10 cellular contexts compared by ENCODE assay signal in the genomic region with DNA sequence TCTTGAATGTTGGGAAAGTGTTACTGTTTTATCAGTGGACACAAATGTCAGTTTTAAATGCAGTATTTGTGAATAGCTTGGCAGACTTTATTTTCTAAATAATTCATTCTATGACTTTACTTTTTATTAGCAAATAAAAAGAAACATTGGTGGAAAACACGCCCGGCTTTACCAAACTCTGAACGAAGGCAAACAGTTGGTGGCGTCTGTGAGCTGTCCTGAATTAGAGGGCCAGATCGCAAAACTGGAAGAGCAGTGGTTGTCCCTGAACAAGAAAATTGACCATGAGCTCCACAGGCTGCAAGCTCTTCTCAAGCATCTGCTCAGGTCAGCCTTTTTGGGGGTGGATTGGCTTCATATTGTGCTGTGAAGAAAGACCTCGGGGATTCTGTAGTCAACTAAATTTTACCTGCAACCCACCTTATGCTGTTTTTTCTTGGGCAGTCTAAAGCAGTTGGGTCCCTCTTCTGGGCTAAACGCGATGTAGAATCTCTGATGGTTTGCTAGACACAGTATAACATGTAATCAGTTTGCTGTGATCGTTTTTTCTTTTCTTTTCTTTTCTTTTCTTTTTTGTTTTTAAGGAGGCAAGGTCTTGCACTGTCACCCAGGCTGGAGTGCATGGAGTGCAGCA.
DNase-seq lines count a peak whose midpoint lies in the region; ATAC-seq, FAIRE-seq and TF ChIP-seq lines count a peak whose summit lies in the region.
"Had no signal": no experiment of that assay in that cellular context is flagged by ENCODE, and none has a peak within 500 bp of the region (broad histone marks: within the 10 kb centered on the region; RNA-seq: fewer than 3 reads in every experiment).

No MANE protein-coding gene starts in this region.

- H3K36me3 ChIP-seq in Loucy (ENCODE audit: insufficient read depth, low read length) (peaks cover 22% of the 10 kb centered on the region; the same call in 1 of the 2 replicates), pancreas (peaks cover 0 to 82% (median 20%) of the 10 kb centered on the region in 3 donors), colonic mucosa (peaks cover 6% of the 10 kb centered on the region)

- WGBS in pancreas, 2 donors = 58 to 60% methylated on average over 9 of the region's 9 CpGs

- H3K4me2 ChIP-seq in Loucy (ENCODE audit: low read depth, low read length, poor library complexity, severe bottlenecking) = no peak overlapping the region

- no peaks in the 10 kb centered on the region for H3K27me3 ChIP-seq in Loucy (ENCODE audit: insufficient read depth, low read length, poor library complexity, severe bottlenecking)
- H3K27me3 ChIP-seq in pancreas = no peaks in the 10 kb centered on the region
- H3K27me3 ChIP-seq in colonic mucosa = no peaks in the 10 kb centered on the region

- H3K9me3 Mint-ChIP-seq in activated naive CD4-positive, alpha-beta T cell treated with anti-CD3 and anti-CD28 coated beads, Interleukin-2, amount 10 ng/mL, durations not matched to agents 7 days and 5 days = no peaks in the 10 kb centered on the region
- H3K9me3 Mint-ChIP-seq in activated naive CD4-positive, alpha-beta T cell treated with anti-CD3 and anti-CD28 coated beads for 36 hours = no peaks in the 10 kb centered on the region
- no peaks in the 10 kb centered on the region for H3K9me3 Mint-ChIP-seq in chondrocyte (ENCODE audit: low read depth)
- H3K9me3 Mint-ChIP-seq: CD14-positive monocyte had no signal

- intact Hi-C loops in activated naive CD4-positive, alpha-beta T cell treated with anti-CD3 and anti-CD28 coated beads for 36 hours (cut with micrococcal nuclease) = loop anchor here (2.0 kb wide), 1 partner anchor 157 kb away; a partner anchor contains a TSS
- intact Hi-C loops in pancreas (cut with DNase I) = loop anchor here in 1 of 3 donors (5.0 kb wide), 1 partner anchor 160 kb away; no protein-coding TSS in a partner anchor
- intact Hi-C loops in colonic mucosa (cut with DNase I) = loop anchor here (10.0 kb wide), 1 partner anchor 73 kb away; no protein-coding TSS in a partner anchor

- no peaks in the 10 kb centered on the region for H3K9me3 ChIP-seq in Loucy (ENCODE audit: insufficient read depth, low read depth, low read length)
- H3K9me3 ChIP-seq in pancreas = no peaks in the 10 kb centered on the region
- H3K9me3 ChIP-seq in colonic mucosa = no peaks in the 10 kb centered on the region

- no peak overlapping the region for H2AFZ ChIP-seq in Loucy (ENCODE audit: low read length)

- H3K4me1 Mint-ChIP-seq in activated naive CD4-positive, alpha-beta T cell treated with anti-CD3 and anti-CD28 coated beads, Interleukin-2, amount 10 ng/mL, durations not matched to agents 7 days and 5 days = no peaks in the 10 kb centered on the region
- no peaks in the 10 kb centered on the region for H3K4me1 Mint-ChIP-seq in activated naive CD4-positive, alpha-beta T cell treated with anti-CD3 and anti-CD28 coated beads for 36 hours (ENCODE audit: low read depth)
- no peaks in the 10 kb centered on the region for H3K4me1 Mint-ChIP-seq in chondrocyte (ENCODE audit: low read depth)
- H3K4me1 Mint-ChIP-seq: CD14-positive monocyte had no signal

- H3K9ac ChIP-seq in Loucy (ENCODE audit: low read depth, low read length, poor library complexity, severe bottlenecking) = no peak overlapping the region
- H3K9ac ChIP-seq in colonic mucosa (ENCODE audit: low read depth in 2 of 2, low read length in 2 of 2) = no peak overlapping the region

- ATAC-seq in pancreas (peak in 3 of 4 donors; percentile 71 to 92 (median 91)), GM18517 (IDR thresholded peaks at IDR 0.05; ENCODE audit: unreplicated experiment) (no peak)
- ATAC-seq in activated CD4-positive, CD25-positive, alpha-beta regulatory T cell treated with anti-CD3 and anti-CD28 coated beads, Interleukin-2, amount 50 U/mL, for 24 hours = no peak

- FAIRE-seq in pancreas (lab: Jason Lieb, UNC) = no peak

- H3K4me1 ChIP-seq in Loucy (ENCODE audit: insufficient read depth, low read length, poor library complexity, severe bottlenecking) (no peaks in the 10 kb centered on the region), pancreas (no peaks in the 10 kb centered on the region), colonic mucosa (no peaks in the 10 kb centered on the region)

- H3K79me2 ChIP-seq in Loucy (ENCODE audit: insufficient read depth, low read length) = no peaks in the 10 kb centered on the region

- peak overlapping the region; percentile 19 for H3K27ac Mint-ChIP-seq in activated naive CD4-positive, alpha-beta T cell treated with anti-CD3 and anti-CD28 coated beads, Interleukin-2, amount 10 ng/mL, durations not matched to agents 7 days and 5 days
- H3K27ac Mint-ChIP-seq in activated naive CD4-positive, alpha-beta T cell treated with anti-CD3 and anti-CD28 coated beads for 36 hours = no peak overlapping the region
- no peak overlapping the region for H3K27ac Mint-ChIP-seq in chondrocyte (ENCODE audit: unreplicated experiment)
- H3K27ac Mint-ChIP-seq: CD14-positive monocyte had no signal

- no peak overlapping the region for H3K4me3 ChIP-seq in Loucy (ENCODE audit: low read length, poor library complexity, severe bottlenecking)
- H3K4me3 ChIP-seq in pancreas = no peak overlapping the region
- H3K4me3 ChIP-seq in colonic mucosa = no peak overlapping the region

- peaks cover 41% of the 10 kb centered on the region for H3K36me3 Mint-ChIP-seq in activated naive CD4-positive, alpha-beta T cell treated with anti-CD3 and anti-CD28 coated beads, Interleukin-2, amount 10 ng/mL, durations not matched to agents 7 days and 5 days
- peaks cover 16% of the 10 kb centered on the region for H3K36me3 Mint-ChIP-seq in activated naive CD4-positive, alpha-beta T cell treated with anti-CD3 and anti-CD28 coated beads for 36 hours (ENCODE audit: low read depth)
- H3K36me3 Mint-ChIP-seq in chondrocyte (ENCODE audit: low read depth) = peaks cover 8% of the 10 kb centered on the region
- H3K36me3 Mint-ChIP-seq: CD14-positive monocyte had no signal

- DNase-seq in activated naive CD4-positive, alpha-beta T cell treated with anti-CD3 and anti-CD28 coated beads, Interleukin-2, amount 10 ng/mL, durations not matched to agents 7 days and 5 days = no peak
- no peak for DNase-seq in activated naive CD4-positive, alpha-beta T cell treated with anti-CD3 and anti-CD28 coated beads for 36 hours
- DNase-seq in chondrocyte (ENCODE audit: low spot score) = no peak
- peak in 2 of 6 donors; percentile 28 to 40 for DNase-seq in pancreas
- DNase-seq in colonic mucosa = no peak
- DNase-seq: NCI-H526 treated with DMSO at 0.1 percent for 48 hours had no signal

- no peaks in the 10 kb centered on the region for H3K9me2 ChIP-seq in Loucy (replicated peaks; ENCODE audit: low read depth, low read length)

- no peaks in the 10 kb centered on the region for H3K27me3 Mint-ChIP-seq in activated naive CD4-positive, alpha-beta T cell treated with anti-CD3 and anti-CD28 coated beads, Interleukin-2, amount 10 ng/mL, durations not matched to agents 7 days and 5 days
- no peaks in the 10 kb centered on the region for H3K27me3 Mint-ChIP-seq in activated naive CD4-positive, alpha-beta T cell treated with anti-CD3 and anti-CD28 coated beads for 36 hours (ENCODE audit: low read depth)
- no peaks in the 10 kb centered on the region for H3K27me3 Mint-ChIP-seq in chondrocyte (ENCODE audit: low read depth)

- no peaks in the 10 kb centered on the region for H3F3A ChIP-seq in Loucy (ENCODE audit: low read depth)

- CTCF ChIA-PET in activated naive CD4-positive, alpha-beta T cell treated with anti-CD3 and anti-CD28 coated beads, Interleukin-2, amount 10 ng/mL, durations not matched to agents 7 days and 5 days (lab: Charles Lee) = interaction anchor here (0.6 to 1.6 kb wide), 3 partner anchors 8 to 219 kb away, joined by 3 to 5 read pairs (median 3); a partner anchor contains a TSS
- CTCF ChIA-PET in activated naive CD4-positive, alpha-beta T cell treated with anti-CD3 and anti-CD28 coated beads for 36 hours (lab: Charles Lee) = interaction anchor here (1.1 to 2.9 kb wide), 3 partner anchors 59 to 166 kb away, joined by 3 to 12 read pairs (median 6); no protein-coding TSS in a partner anchor

- H3K4me3 Mint-ChIP-seq in activated naive CD4-positive, alpha-beta T cell treated with anti-CD3 and anti-CD28 coated beads, Interleukin-2, amount 10 ng/mL, durations not matched to agents 7 days and 5 days = no peak overlapping the region
- H3K4me3 Mint-ChIP-seq in activated naive CD4-positive, alpha-beta T cell treated with anti-CD3 and anti-CD28 coated beads for 36 hours = no peak overlapping the region
- no peak overlapping the region for H3K4me3 Mint-ChIP-seq in chondrocyte (ENCODE audit: unreplicated experiment)
- H3K4me3 Mint-ChIP-seq: CD14-positive monocyte had no signal

- TF ChIP-seq CTCF in Loucy (conservative IDR thresholded peaks at IDR 0.05; ENCODE audit: low read length) (peak; percentile 45), chondrocyte (IDR thresholded peaks at IDR 0.05) (peak; percentile 51), pancreas (IDR thresholded peaks at IDR 0.05) (peak in 1 of 4 donors; percentile 23), colonic mucosa (IDR thresholded peaks at IDR 0.05) (no peak)

- H3K27ac ChIP-seq in pancreas (no peak overlapping the region), colonic mucosa (no peak overlapping the region)

- no peaks in the 10 kb centered on the region for H4K20me1 ChIP-seq in Loucy (ENCODE audit: insufficient read depth, low read length, poor library complexity, severe bottlenecking)

Comparison
In these comparisons a context has a peak if more than half of its experiments do, and no peak if none do; other contexts are left out.
1. ATAC-seq: peak in pancreas (3 of 4); none in GM18517 (single experiment) and activated CD4-positive, CD25-positive, alpha-beta regulatory T cell treated with anti-CD3 and anti-CD28 coated beads, Interleukin-2, amount 50 U/mL, for 24 hours (0 of 2).